Comparison of ENCODE assay signal across 16 cellular contexts in the genomic region with DNA sequence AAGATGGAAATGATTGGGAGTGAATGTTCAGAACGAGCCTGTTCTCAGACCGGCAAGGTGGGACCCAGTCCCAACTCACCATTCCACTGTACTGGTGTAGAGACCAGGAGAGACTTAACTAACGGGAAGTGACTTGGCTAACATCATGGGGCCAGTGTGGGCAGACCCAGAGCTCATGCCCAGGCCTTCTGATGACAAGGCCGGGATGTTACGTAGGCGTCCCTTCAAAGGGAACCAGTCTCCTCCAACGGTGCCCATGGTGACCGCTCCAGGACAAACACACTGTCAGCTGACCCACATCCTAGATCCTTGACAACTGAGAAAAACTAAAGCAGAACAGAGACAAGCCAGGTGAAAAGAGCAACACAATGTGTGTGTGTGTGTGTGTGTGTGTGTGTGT.
"Had no signal": no experiment of that assay in that cellular context is flagged by ENCODE, and none has a peak within 500 bp of the region (broad histone marks: within the 10 kb centered on the region; RNA-seq: fewer than 3 reads in every experiment).

No MANE protein-coding gene starts in this region.

- H3K36me3 Mint-ChIP-seq: activated CD8-positive, alpha-beta memory T cell treated with anti-CD3 and anti-CD28 coated beads, Interleukin-2, amount 10 ng/mL, durations not matched to agents 7 days and 5 days; activated naive CD8-positive, alpha-beta T cell; mesothelial cell of epicardium; naive thymus-derived CD4-positive, alpha-beta T cell had no signal

- ATAC-seq: activated CD4-positive, CD25-positive, alpha-beta regulatory T cell treated with anti-CD3 and anti-CD28 coated beads, Interleukin-2, amount 50 U/mL, for 24 hours; activated CD8-positive, alpha-beta memory T cell treated with anti-CD3 and anti-CD28 coated beads, Interleukin-2, amount 10 ng/mL, durations not matched to agents 7 days and 5 days; activated T-cell treated with anti-CD3 and anti-CD28 coated beads, Interleukin-2, amount 50 U/mL, for 4 hours; effector memory CD8-positive, alpha-beta T cell; naive thymus-derived CD4-positive, alpha-beta T cell had no signal

- H3K9me3 ChIP-seq: prostate gland, SJCRH30, suprapubic skin had no signal

- H3K4me3 Mint-ChIP-seq: activated CD8-positive, alpha-beta memory T cell treated with anti-CD3 and anti-CD28 coated beads, Interleukin-2, amount 10 ng/mL, durations not matched to agents 7 days and 5 days; activated naive CD8-positive, alpha-beta T cell; activated T-cell treated with anti-CD3 and anti-CD28 coated beads, Interleukin-2, amount 50 U/mL, for 4 hours; effector memory CD8-positive, alpha-beta T cell; mesothelial cell of epicardium; naive thymus-derived CD4-positive, alpha-beta T cell had no signal

- H3K9me3 Mint-ChIP-seq: activated T-cell treated with anti-CD3 and anti-CD28 coated beads, Interleukin-2, amount 50 U/mL, for 4 hours; effector memory CD8-positive, alpha-beta T cell; mesothelial cell of epicardium; naive thymus-derived CD4-positive, alpha-beta T cell had no signal

- H3K27me3 Mint-ChIP-seq: activated naive CD8-positive, alpha-beta T cell had no signal

- H3K4me3 ChIP-seq: prostate gland, SJCRH30, suprapubic skin had no signal

- H3K27me3 ChIP-seq: SJCRH30, suprapubic skin had no signal

- H3K27ac ChIP-seq: epithelial cell of prostate, prostate gland, SJCRH30, suprapubic skin had no signal

- H3K36me3 ChIP-seq: prostate gland, SJCRH30, suprapubic skin had no signal

- DNase-seq: activated CD4-positive, alpha-beta T cell treated with anti-CD3 and anti-CD28 coated beads, Interleukin-2, amount 50 U/mL, for 4 hours; activated CD8-positive, alpha-beta memory T cell treated with anti-CD3 and anti-CD28 coated beads, Interleukin-2, amount 10 ng/mL, durations not matched to agents 7 days and 5 days; activated effector memory CD4-positive, alpha-beta T cell treated with anti-CD3 and anti-CD28 coated beads, Interleukin-2, amount 50 U/mL, for 16 hours; activated T-cell treated with anti-CD3 and anti-CD28 coated beads, Interleukin-2, amount 50 U/mL, for 4 hours; effector memory CD8-positive, alpha-beta T cell; glutamatergic neuron; naive thymus-derived CD4-positive, alpha-beta T cell; SJCRH30; stimulated activated CD4-positive, alpha-beta T cell treated with anti-CD3 and anti-CD28 coated beads, Interleukin-2, amount 100 ng/mL, for 48 hours; stimulated activated naive CD4-positive, alpha-beta T cell treated with Interleukin-2 at 50 U/mL for 16 hours had no signal

- H3K4me1 ChIP-seq: prostate gland had no signal

- H3K4me1 Mint-ChIP-seq: activated CD8-positive, alpha-beta memory T cell treated with anti-CD3 and anti-CD28 coated beads, Interleukin-2, amount 10 ng/mL, durations not matched to agents 7 days and 5 days; naive thymus-derived CD4-positive, alpha-beta T cell had no signal

- H3K27ac Mint-ChIP-seq: activated CD8-positive, alpha-beta memory T cell treated with anti-CD3 and anti-CD28 coated beads, Interleukin-2, amount 10 ng/mL, durations not matched to agents 7 days and 5 days; activated naive CD8-positive, alpha-beta T cell; effector memory CD8-positive, alpha-beta T cell; naive thymus-derived CD4-positive, alpha-beta T cell had no signal
